In the genomic region with DNA sequence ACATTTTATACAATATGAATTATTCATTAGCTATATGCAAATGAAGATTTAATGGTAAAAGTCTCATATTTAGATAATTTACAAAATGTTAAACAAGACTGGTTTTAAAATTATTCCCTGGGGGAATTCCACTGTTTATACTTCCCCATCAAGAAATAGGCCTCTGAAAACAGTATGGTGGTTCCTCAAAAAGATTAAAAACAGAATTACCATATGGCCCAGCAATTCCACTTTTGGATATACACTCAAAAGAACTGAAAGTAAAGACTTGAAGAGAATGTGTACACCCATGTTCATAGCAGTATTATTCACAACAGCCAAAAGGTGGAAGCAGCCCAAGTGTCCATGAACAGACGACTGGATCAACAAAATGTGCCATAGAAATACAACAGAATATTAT, we compare ENCODE assay signal across 1 cellular context.
TF ChIP-seq lines count a peak whose summit lies in the region.

No MANE protein-coding gene starts in this region.

TF ChIP-seq in HepG2, 621 proteins besides CTCF, POLR2A, EP300 and RAD21:
- TF ChIP-seq SIN3A (IDR thresholded peaks at IDR 0.05; ENCODE audit: borderline replicate concordance, low read depth, low read length) (no peak), ZBTB7B (CRISPR knock-in tag; IDR thresholded peaks at IDR 0.05) (no peak), RBAK (CRISPR knock-in tag; IDR thresholded peaks at IDR 0.05) (no peak), SMARCC2 (IDR thresholded peaks at IDR 0.05) (no peak), KAT8 (CRISPR knock-in tag; IDR thresholded peaks at IDR 0.05) (no peak), NFE2 (CRISPR knock-in tag; IDR thresholded peaks at IDR 0.05) (no peak)
- TF ChIP-seq, protein P1, sequence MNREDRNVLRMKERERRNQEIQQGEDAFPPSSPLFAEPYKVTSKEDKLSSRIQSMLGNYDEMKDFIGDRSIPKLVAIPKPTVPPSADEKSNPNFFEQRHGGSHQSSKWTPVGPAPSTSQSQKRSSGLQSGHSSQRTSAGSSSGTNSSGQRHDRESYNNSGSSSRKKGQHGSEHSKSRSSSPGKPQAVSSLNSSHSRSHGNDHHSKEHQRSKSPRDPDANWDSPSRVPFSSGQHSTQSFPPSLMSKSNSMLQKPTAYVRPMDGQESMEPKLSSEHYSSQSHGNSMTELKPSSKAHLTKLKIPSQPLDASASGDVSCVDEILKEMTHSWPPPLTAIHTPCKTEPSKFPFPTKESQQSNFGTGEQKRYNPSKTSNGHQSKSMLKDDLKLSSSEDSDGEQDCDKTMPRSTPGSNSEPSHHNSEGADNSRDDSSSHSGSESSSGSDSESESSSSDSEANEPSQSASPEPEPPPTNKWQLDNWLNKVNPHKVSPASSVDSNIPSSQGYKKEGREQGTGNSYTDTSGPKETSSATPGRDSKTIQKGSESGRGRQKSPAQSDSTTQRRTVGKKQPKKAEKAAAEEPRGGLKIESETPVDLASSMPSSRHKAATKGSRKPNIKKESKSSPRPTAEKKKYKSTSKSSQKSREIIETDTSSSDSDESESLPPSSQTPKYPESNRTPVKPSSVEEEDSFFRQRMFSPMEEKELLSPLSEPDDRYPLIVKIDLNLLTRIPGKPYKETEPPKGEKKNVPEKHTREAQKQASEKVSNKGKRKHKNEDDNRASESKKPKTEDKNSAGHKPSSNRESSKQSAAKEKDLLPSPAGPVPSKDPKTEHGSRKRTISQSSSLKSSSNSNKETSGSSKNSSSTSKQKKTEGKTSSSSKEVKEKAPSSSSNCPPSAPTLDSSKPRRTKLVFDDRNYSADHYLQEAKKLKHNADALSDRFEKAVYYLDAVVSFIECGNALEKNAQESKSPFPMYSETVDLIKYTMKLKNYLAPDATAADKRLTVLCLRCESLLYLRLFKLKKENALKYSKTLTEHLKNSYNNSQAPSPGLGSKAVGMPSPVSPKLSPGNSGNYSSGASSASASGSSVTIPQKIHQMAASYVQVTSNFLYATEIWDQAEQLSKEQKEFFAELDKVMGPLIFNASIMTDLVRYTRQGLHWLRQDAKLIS (CRISPR knock-in tag; IDR thresholded peaks at IDR 0.05) = no peak
- TF ChIP-seq, protein P2, sequence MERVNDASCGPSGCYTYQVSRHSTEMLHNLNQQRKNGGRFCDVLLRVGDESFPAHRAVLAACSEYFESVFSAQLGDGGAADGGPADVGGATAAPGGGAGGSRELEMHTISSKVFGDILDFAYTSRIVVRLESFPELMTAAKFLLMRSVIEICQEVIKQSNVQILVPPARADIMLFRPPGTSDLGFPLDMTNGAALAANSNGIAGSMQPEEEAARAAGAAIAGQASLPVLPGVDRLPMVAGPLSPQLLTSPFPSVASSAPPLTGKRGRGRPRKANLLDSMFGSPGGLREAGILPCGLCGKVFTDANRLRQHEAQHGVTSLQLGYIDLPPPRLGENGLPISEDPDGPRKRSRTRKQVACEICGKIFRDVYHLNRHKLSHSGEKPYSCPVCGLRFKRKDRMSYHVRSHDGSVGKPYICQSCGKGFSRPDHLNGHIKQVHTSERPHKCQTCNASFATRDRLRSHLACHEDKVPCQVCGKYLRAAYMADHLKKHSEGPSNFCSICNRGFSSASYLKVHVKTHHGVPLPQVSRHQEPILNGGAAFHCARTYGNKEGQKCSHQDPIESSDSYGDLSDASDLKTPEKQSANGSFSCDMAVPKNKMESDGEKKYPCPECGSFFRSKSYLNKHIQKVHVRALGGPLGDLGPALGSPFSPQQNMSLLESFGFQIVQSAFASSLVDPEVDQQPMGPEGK (CRISPR knock-in tag; IDR thresholded peaks at IDR 0.05) = no peak
- TF ChIP-seq, protein P3, sequence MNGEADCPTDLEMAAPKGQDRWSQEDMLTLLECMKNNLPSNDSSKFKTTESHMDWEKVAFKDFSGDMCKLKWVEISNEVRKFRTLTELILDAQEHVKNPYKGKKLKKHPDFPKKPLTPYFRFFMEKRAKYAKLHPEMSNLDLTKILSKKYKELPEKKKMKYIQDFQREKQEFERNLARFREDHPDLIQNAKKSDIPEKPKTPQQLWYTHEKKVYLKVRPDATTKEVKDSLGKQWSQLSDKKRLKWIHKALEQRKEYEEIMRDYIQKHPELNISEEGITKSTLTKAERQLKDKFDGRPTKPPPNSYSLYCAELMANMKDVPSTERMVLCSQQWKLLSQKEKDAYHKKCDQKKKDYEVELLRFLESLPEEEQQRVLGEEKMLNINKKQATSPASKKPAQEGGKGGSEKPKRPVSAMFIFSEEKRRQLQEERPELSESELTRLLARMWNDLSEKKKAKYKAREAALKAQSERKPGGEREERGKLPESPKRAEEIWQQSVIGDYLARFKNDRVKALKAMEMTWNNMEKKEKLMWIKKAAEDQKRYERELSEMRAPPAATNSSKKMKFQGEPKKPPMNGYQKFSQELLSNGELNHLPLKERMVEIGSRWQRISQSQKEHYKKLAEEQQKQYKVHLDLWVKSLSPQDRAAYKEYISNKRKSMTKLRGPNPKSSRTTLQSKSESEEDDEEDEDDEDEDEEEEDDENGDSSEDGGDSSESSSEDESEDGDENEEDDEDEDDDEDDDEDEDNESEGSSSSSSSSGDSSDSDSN (CRISPR knock-in tag; IDR thresholded peaks at IDR 0.05) = no peak
